ENCODE assay signal across 7 cellular contexts in the genomic region with DNA sequence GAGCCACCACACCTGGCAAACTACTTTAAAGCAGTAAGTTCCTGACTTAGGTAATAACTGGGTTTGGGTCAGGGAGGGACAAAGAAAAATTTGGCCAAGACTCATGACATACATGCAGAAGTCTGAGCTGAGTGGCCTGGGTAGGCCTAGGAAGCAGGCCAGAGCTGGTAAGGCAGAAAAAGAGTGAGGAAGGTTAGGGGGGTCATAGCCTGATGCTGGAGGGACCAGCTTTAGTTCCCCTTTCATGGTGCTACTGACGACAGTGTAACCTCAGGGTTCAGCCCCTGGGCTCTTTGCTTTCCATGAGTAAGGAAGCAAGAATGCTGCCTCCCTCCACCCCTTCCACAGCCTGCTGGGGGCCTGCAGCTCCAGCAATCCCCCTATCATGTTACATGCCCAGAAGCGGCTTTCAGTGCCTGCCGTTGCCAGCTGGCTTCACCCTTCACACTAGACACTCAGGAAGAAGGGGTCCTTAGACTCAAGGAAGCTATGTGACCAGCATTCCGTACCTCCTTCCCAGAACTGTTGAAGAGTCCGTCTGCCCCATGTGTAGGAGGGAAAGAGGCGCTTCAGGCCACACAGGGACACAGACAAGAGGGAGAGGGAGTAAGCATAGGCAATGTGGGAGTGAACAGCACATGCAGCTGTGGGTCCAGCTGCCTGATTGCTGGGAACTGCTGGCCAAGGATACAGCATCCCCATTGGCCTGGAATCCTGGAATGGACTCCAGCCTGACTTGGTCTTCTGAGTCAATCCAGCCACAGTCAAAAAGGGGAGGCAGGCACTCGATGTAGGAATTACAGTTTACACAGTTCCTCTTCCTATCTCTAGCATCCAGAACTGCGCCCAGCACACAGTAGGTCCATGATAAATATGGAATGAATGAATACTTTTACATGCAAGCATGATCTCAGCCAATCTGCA. TPM values are rescaled to one million over a fixed set of nuclear protein-coding genes. Genes with fewer than 3 reads are reported as not detected.
DNase-seq lines count a peak whose midpoint lies in the region; ATAC-seq, FAIRE-seq and TF ChIP-seq lines count a peak whose summit lies in the region.

No MANE protein-coding gene starts in this region.

- H2BK5ac ChIP-seq in trophoblast cell (ENCODE audit: low read depth, low read length, poor library complexity), result peak overlapping the region; percentile 48

- H4K12ac ChIP-seq in trophoblast cell (ENCODE audit: low read depth, low read length), result no peak overlapping the region

- H3K18ac ChIP-seq in trophoblast cell (ENCODE audit: low read length), result peak overlapping the region; percentile 0

- peak overlapping the region; percentile 38 for H2BK120ac ChIP-seq in trophoblast cell (ENCODE audit: insufficient read depth, low read length, poor library complexity)

- H3K4me1 ChIP-seq in trophoblast cell (ENCODE audit: control insufficient read depth in 1 of 2, insufficient read depth in 2 of 2, low read length in 2 of 2), result peaks cover 16 to 29% of the 10 kb centered on the region in 2 experiments

- H3K79me2 ChIP-seq in trophoblast cell (ENCODE audit: control insufficient read depth, insufficient read depth, low read length, poor library complexity), result no peaks in the 10 kb centered on the region

- peak; percentile 82 for ATAC-seq in SK-N-SH treated with all-trans-retinoic acid at 6 μM for 48 hours

- H3K4ac ChIP-seq in trophoblast cell (ENCODE audit: low read depth, low read length), result no peak overlapping the region

- H3K9me3 ChIP-seq in trophoblast cell (ENCODE audit: insufficient read depth, low read depth, low read length), result no peaks in the 10 kb centered on the region

- no peak overlapping the region for H2AFZ ChIP-seq in trophoblast cell (ENCODE audit: insufficient read depth, low read length, poor library complexity)

- WGBS in trophoblast cell (ENCODE audit: extremely low coverage, insufficient coverage, insufficient read length), result no CpG with 5 or more reads among the region's 8 CpGs

- peak overlapping the region; percentile 32 for H3K4me2 ChIP-seq in trophoblast cell (ENCODE audit: low read length)

- peaks cover 6% of the 10 kb centered on the region for H3K27me3 ChIP-seq in trophoblast cell (ENCODE audit: insufficient read depth, low read length)

- H3K27ac ChIP-seq in trophoblast cell (ENCODE audit: low read depth, low read length), result peak overlapping the region; percentile 74

- H3K23ac ChIP-seq in trophoblast cell (ENCODE audit: low read length), result no peak overlapping the region

- H3K4me3 ChIP-seq in fibroblast of pulmonary artery (replicated peaks; ENCODE audit: low read depth, low read length) (peak overlapping the region; percentile 4), trophoblast cell (ENCODE audit: low read depth, low read length) (no peak overlapping the region)

- H2BK12ac ChIP-seq in trophoblast cell (ENCODE audit: low read length), result peak overlapping the region; percentile 95

- H2AK5ac ChIP-seq in trophoblast cell (ENCODE audit: low read length), result peak overlapping the region; percentile 20

- peak overlapping the region; percentile 0 for H4K8ac ChIP-seq in trophoblast cell (ENCODE audit: low read depth, low read length)

- peak overlapping the region; percentile 1 for H3K14ac ChIP-seq in trophoblast cell (ENCODE audit: low read length)

- no peaks in the 10 kb centered on the region for H3K36me3 ChIP-seq in trophoblast cell (ENCODE audit: control insufficient read depth in 1 of 2, insufficient read depth in 2 of 2, low read length in 2 of 2)

- TF ChIP-seq CTCF in fibroblast of pulmonary artery (IDR thresholded peaks at IDR 0.05; ENCODE audit: low read length, missing control alignments), result no peak

- H4K91ac ChIP-seq in trophoblast cell (ENCODE audit: low read depth, low read length), result peak overlapping the region; percentile 72

- FAIRE-seq in GM19239 (lab: Jason Lieb, UNC), result no peak

- DNase-seq in HT1080 (ENCODE audit: low read depth) (peak; percentile 99), fibroblast of pulmonary artery (ENCODE audit: low read depth) (peak; percentile 99), trophoblast cell (peak; percentile 94), NCI-H128 (lab: John Stamatoyannopoulos, UW; ENCODE audit: unreplicated experiment) (no peak), GM19239 (ENCODE audit: insufficient read length, low spot score) (no peak)
- DNase-seq in stimulated activated CD4-positive, alpha-beta T cell treated with anti-CD3 and anti-CD28 coated beads, Interleukin-4, amount 100 ng/mL, for 1 hour, result no peak

- H3K9ac ChIP-seq in trophoblast cell (ENCODE audit: low read length), result no peak overlapping the region

- peaks cover 19% of the 10 kb centered on the region for H3K79me1 ChIP-seq in trophoblast cell (ENCODE audit: low read length)

TF ChIP-seq in SK-N-SH treated with all-trans-retinoic acid at 6 μM for 48 hours, 23 proteins besides CTCF, POLR2A, EP300 and RAD21:
- TF ChIP-seq ZFP3 (CRISPR knock-in tag; IDR thresholded peaks at IDR 0.05), result no peak
- TF ChIP-seq, protein P1, sequence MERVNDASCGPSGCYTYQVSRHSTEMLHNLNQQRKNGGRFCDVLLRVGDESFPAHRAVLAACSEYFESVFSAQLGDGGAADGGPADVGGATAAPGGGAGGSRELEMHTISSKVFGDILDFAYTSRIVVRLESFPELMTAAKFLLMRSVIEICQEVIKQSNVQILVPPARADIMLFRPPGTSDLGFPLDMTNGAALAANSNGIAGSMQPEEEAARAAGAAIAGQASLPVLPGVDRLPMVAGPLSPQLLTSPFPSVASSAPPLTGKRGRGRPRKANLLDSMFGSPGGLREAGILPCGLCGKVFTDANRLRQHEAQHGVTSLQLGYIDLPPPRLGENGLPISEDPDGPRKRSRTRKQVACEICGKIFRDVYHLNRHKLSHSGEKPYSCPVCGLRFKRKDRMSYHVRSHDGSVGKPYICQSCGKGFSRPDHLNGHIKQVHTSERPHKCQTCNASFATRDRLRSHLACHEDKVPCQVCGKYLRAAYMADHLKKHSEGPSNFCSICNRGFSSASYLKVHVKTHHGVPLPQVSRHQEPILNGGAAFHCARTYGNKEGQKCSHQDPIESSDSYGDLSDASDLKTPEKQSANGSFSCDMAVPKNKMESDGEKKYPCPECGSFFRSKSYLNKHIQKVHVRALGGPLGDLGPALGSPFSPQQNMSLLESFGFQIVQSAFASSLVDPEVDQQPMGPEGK (CRISPR knock-in tag; IDR thresholded peaks at IDR 0.05; ENCODE audit: borderline replicate concordance), result peak; percentile 55; the same call in 1 of the 2 replicates
TF ChIP-seq in SK-N-SH treated with all-trans-retinoic acid at 6 μM for 48 hours: peak in this region for 1.

RNA-seq across cellular contexts. Expression of a gene that starts 4.1 kb away (rescaled TPM):
- total RNA-seq in HT1080 (2014; rRNA removed; shearing (Covaris generic)), result 504 and 552 TPM in 2 replicates
- 1,046 and 1,097 TPM in 2 replicates for polyA plus RNA-seq in HT1080 (2015; cell fraction: cytosol; rRNA removed)
- 1,577 and 1,656 TPM in 2 replicates for polyA plus RNA-seq in HT1080 (2015; cell fraction: nucleus; rRNA removed)
- 5.6 and 6.2 TPM in 2 replicates for polyA plus RNA-seq in trophoblast cell (2013)

RNA-seq across cellular contexts. Expression of a gene that starts 32.4 kb away (rescaled TPM):
- total RNA-seq in HT1080 (2014; rRNA removed; shearing (Covaris generic)), result 27.5 and 32.4 TPM in 2 replicates
- 27.8 and 34.2 TPM in 2 replicates for polyA plus RNA-seq in HT1080 (2015; cell fraction: cytosol; rRNA removed)
- polyA plus RNA-seq in HT1080 (2015; cell fraction: nucleus; rRNA removed), result 62.4 and 65.4 TPM in 2 replicates
- 21.4 and 23.0 TPM in 2 replicates for polyA plus RNA-seq in trophoblast cell (2013)

Comparison
In these comparisons a context has a peak if more than half of its experiments do, and no peak if none do; other contexts are left out.
1. DNase-seq: peak in HT1080 (single experiment), fibroblast of pulmonary artery (single experiment) and trophoblast cell (2 of 2); none in stimulated activated CD4-positive, alpha-beta T cell treated with anti-CD3 and anti-CD28 coated beads, Interleukin-4, amount 100 ng/mL, for 1 hour (single experiment), NCI-H128 (single experiment) and GM19239 (single experiment).